Comparison of ENCODE assay signal across 22 cellular contexts in genomic region chr10:4101918-4102654, GRCh38.
DNase-seq lines count a peak whose midpoint lies in the region; ATAC-seq and TF ChIP-seq lines count a peak whose summit lies in the region.
"Had no signal": no experiment of that assay in that cellular context is flagged by ENCODE, and none has a peak within 500 bp of the region (broad histone marks: within the 10 kb centered on the region; RNA-seq: fewer than 3 reads in every experiment).

No MANE protein-coding gene starts in this region.

- H3K27ac ChIP-seq in MM.1S (ENCODE audit: low read length): peak overlapping the region; percentile 71
- no peak overlapping the region for H3K27ac ChIP-seq in testis
- H3K27ac ChIP-seq: body of pancreas, transverse colon had no signal

- TF ChIP-seq CTCF in MM.1S (IDR thresholded peaks at IDR 0.05; ENCODE audit: low read length): no peak
- no peak for TF ChIP-seq CTCF in progenitor cell of endocrine pancreas (IDR thresholded peaks at IDR 0.05; ENCODE audit: unreplicated experiment)
- no peak for TF ChIP-seq CTCF in testis (IDR thresholded peaks at IDR 0.05)

- H3K9me3 ChIP-seq in MM.1S (replicated peaks; ENCODE audit: insufficient read depth, low read length) (no peaks in the 10 kb centered on the region), testis (no peaks in the 10 kb centered on the region)
- H3K9me3 ChIP-seq: body of pancreas, transverse colon had no signal

- DNase-seq in MM.1S (peak; percentile 79), progenitor cell of endocrine pancreas (ENCODE audit: low spot score, unreplicated experiment) (no peak), SIG-M5 treated with dmso at 0.1 percent for 504 hours (lab: John Stamatoyannopoulos, UW; ENCODE audit: unreplicated experiment) (no peak), testis (no peak)
- DNase-seq in activated T-helper 2 cell treated with anti-CD3 and anti-CD28 coated beads, Interferon-gamma antibody, Interleukin-2, Interleukin-4, amounts not matched to agents 10 μg/mL and 5 μg/mL and 100 μg/mL, durations not matched to agents 14 hours and 24 hours and 36 hours (ENCODE audit: low spot score): no peak
- DNase-seq: activated CD4-positive, alpha-beta T cell treated with anti-CD3 and anti-CD28 coated beads, Interleukin-2, amount 50 U/mL, for 1 hour; activated naive CD8-positive, alpha-beta T cell treated with anti-CD3 and anti-CD28 coated beads, Interleukin-2, amount 50 U/mL, for 24 hours; body of pancreas; CD8-positive, alpha-beta T cell; DMS53; effector memory CD8-positive, alpha-beta T cell; GOT3; NCI-H2107; NCI-H524 treated with DMSO at 0.1 percent for 48 hours; SHP77 treated with DMSO at 0.1 percent for 48 hours; small intestine; stimulated activated CD4-positive, alpha-beta T cell treated with anti-CD3 and anti-CD28 coated beads, Interleukin-4, amount 100 ng/mL, for 24 hours; stimulated activated naive CD8-positive, alpha-beta T cell treated with anti-CD3 and anti-CD28 coated beads, Interleukin-15, amount 100 ng/mL, for 72 hours; transverse colon had no signal

- H3K4me2 ChIP-seq in MM.1S (ENCODE audit: low read depth, low read length): peak overlapping the region; percentile 85

- no peaks in the 10 kb centered on the region for H3K27me3 ChIP-seq in MM.1S (replicated peaks; ENCODE audit: insufficient read depth, low read length)
- no peaks in the 10 kb centered on the region for H3K27me3 ChIP-seq in testis
- H3K27me3 ChIP-seq: body of pancreas, transverse colon had no signal

- intact Hi-C loops in activated T-helper 2 cell treated with anti-CD3 and anti-CD28 coated beads, Interferon-gamma antibody, Interleukin-2, Interleukin-4, amounts not matched to agents 10 μg/mL and 5 μg/mL and 100 μg/mL, durations not matched to agents 14 hours and 24 hours and 36 hours (cut with micrococcal nuclease): no loop called here
- intact Hi-C loops in testis (cut with DNase I; ENCODE audit: low total_unique reads): no loop called here

- H3K9me3 Mint-ChIP-seq in progenitor cell of endocrine pancreas (ENCODE audit: low read depth): peaks cover 11% of the 10 kb centered on the region
- H3K9me3 Mint-ChIP-seq in activated T-helper 2 cell treated with anti-CD3 and anti-CD28 coated beads, Interferon-gamma antibody, Interleukin-2, Interleukin-4, amounts not matched to agents 10 μg/mL and 5 μg/mL and 100 μg/mL, durations not matched to agents 14 hours and 24 hours and 36 hours: no peaks in the 10 kb centered on the region
- H3K9me3 Mint-ChIP-seq: activated naive CD8-positive, alpha-beta T cell treated with anti-CD3 and anti-CD28 coated beads, Interleukin-2, amount 50 U/mL, for 24 hours; CD8-positive, alpha-beta T cell; effector memory CD8-positive, alpha-beta T cell; stimulated activated naive CD8-positive, alpha-beta T cell treated with anti-CD3 and anti-CD28 coated beads, Interleukin-15, amount 100 ng/mL, for 72 hours had no signal

- ATAC-seq in GM18868 (IDR thresholded peaks at IDR 0.05; ENCODE audit: unreplicated experiment) (peak; percentile 76), GM21529 (IDR thresholded peaks at IDR 0.05; ENCODE audit: unreplicated experiment) (peak; percentile 75)
- ATAC-seq: activated naive CD8-positive, alpha-beta T cell treated with anti-CD3 and anti-CD28 coated beads, Interleukin-2, amount 50 U/mL, for 24 hours; body of pancreas; CD8-positive, alpha-beta T cell; effector memory CD8-positive, alpha-beta T cell; stimulated activated naive CD8-positive, alpha-beta T cell treated with anti-CD3 and anti-CD28 coated beads, Interleukin-15, amount 100 ng/mL, for 72 hours had no signal

- peaks cover 8% of the 10 kb centered on the region; the same call in 1 of the 2 replicates for H3F3A ChIP-seq in MM.1S (ENCODE audit: insufficient read depth, low read length)

- H3K4me3 ChIP-seq in MM.1S (ENCODE audit: low read length): peak overlapping the region; percentile 39; the same call in 1 of the 2 replicates
- H3K4me3 ChIP-seq in testis: no peak overlapping the region
- H3K4me3 ChIP-seq: body of pancreas, transverse colon had no signal

- no peak for TF ChIP-seq POLR2A in testis (IDR thresholded peaks at IDR 0.05)

- WGBS in testis, 2 donors: 85 to 87% methylated on average over 8 of the region's 8 CpGs

- H3K4me3 Mint-ChIP-seq in progenitor cell of endocrine pancreas (ENCODE audit: low read depth): no peak overlapping the region
- no peak overlapping the region for H3K4me3 Mint-ChIP-seq in activated T-helper 2 cell treated with anti-CD3 and anti-CD28 coated beads, Interferon-gamma antibody, Interleukin-2, Interleukin-4, amounts not matched to agents 10 μg/mL and 5 μg/mL and 100 μg/mL, durations not matched to agents 14 hours and 24 hours and 36 hours (ENCODE audit: low read depth)
- H3K4me3 Mint-ChIP-seq: activated naive CD8-positive, alpha-beta T cell treated with anti-CD3 and anti-CD28 coated beads, Interleukin-2, amount 50 U/mL, for 24 hours; CD8-positive, alpha-beta T cell; effector memory CD8-positive, alpha-beta T cell; stimulated activated naive CD8-positive, alpha-beta T cell treated with anti-CD3 and anti-CD28 coated beads, Interleukin-15, amount 100 ng/mL, for 72 hours; T-helper 1 cell treated with Interleukin-12 subunit alpha and Interleukin-12 subunit beta and Interleukin-4 antibody, amounts not matched to agents 30 μg/mL and 1 μg/mL, for 36 hours had no signal

- peak overlapping the region; percentile 25; the same call in 1 of the 2 replicates for H3K9ac ChIP-seq in MM.1S (ENCODE audit: low read length)

- H2AFZ ChIP-seq in MM.1S (ENCODE audit: low read length): peak overlapping the region; percentile 23; the same call in 1 of the 2 replicates

- H3K27ac Mint-ChIP-seq in progenitor cell of endocrine pancreas: peak overlapping the region; percentile 39
- H3K27ac Mint-ChIP-seq in activated T-helper 2 cell treated with anti-CD3 and anti-CD28 coated beads, Interferon-gamma antibody, Interleukin-2, Interleukin-4, amounts not matched to agents 10 μg/mL and 5 μg/mL and 100 μg/mL, durations not matched to agents 14 hours and 24 hours and 36 hours: no peak overlapping the region
- H3K27ac Mint-ChIP-seq: activated naive CD8-positive, alpha-beta T cell treated with anti-CD3 and anti-CD28 coated beads, Interleukin-2, amount 50 U/mL, for 24 hours; CD8-positive, alpha-beta T cell; effector memory CD8-positive, alpha-beta T cell; stimulated activated naive CD8-positive, alpha-beta T cell treated with anti-CD3 and anti-CD28 coated beads, Interleukin-15, amount 100 ng/mL, for 72 hours; T-helper 1 cell treated with Interleukin-12 subunit alpha and Interleukin-12 subunit beta and Interleukin-4 antibody, amounts not matched to agents 30 μg/mL and 1 μg/mL, for 36 hours had no signal

- H3K36me3 ChIP-seq in MM.1S (replicated peaks; ENCODE audit: insufficient read depth, low read length): no peaks in the 10 kb centered on the region
- no peaks in the 10 kb centered on the region for H3K36me3 ChIP-seq in testis (ENCODE audit: low read depth, missing control alignments)
- H3K36me3 ChIP-seq: transverse colon had no signal

- H4K20me1 ChIP-seq in MM.1S (ENCODE audit: insufficient read depth, low read length): no peaks in the 10 kb centered on the region

- no peaks in the 10 kb centered on the region for H3K9me2 ChIP-seq in MM.1S (replicated peaks; ENCODE audit: insufficient read depth, low read length)

- H3K79me2 ChIP-seq in MM.1S (ENCODE audit: low read length): no peaks in the 10 kb centered on the region

- H3K4me1 ChIP-seq in MM.1S (ENCODE audit: low read length): peaks cover 31% of the 10 kb centered on the region
- no peaks in the 10 kb centered on the region for H3K4me1 ChIP-seq in testis
- H3K4me1 ChIP-seq: body of pancreas, transverse colon had no signal

- H3K36me3 Mint-ChIP-seq in progenitor cell of endocrine pancreas (ENCODE audit: insufficient read depth): no peaks in the 10 kb centered on the region
- no peaks in the 10 kb centered on the region for H3K36me3 Mint-ChIP-seq in activated T-helper 2 cell treated with anti-CD3 and anti-CD28 coated beads, Interferon-gamma antibody, Interleukin-2, Interleukin-4, amounts not matched to agents 10 μg/mL and 5 μg/mL and 100 μg/mL, durations not matched to agents 14 hours and 24 hours and 36 hours (ENCODE audit: low read depth)
- H3K36me3 Mint-ChIP-seq: CD8-positive, alpha-beta T cell had no signal

- H3K27me3 Mint-ChIP-seq in progenitor cell of endocrine pancreas: no peaks in the 10 kb centered on the region
- peaks cover 4% of the 10 kb centered on the region for H3K27me3 Mint-ChIP-seq in activated T-helper 2 cell treated with anti-CD3 and anti-CD28 coated beads, Interferon-gamma antibody, Interleukin-2, Interleukin-4, amounts not matched to agents 10 μg/mL and 5 μg/mL and 100 μg/mL, durations not matched to agents 14 hours and 24 hours and 36 hours (ENCODE audit: low read depth)
- H3K27me3 Mint-ChIP-seq: activated naive CD8-positive, alpha-beta T cell treated with anti-CD3 and anti-CD28 coated beads, Interleukin-2, amount 50 U/mL, for 24 hours; effector memory CD8-positive, alpha-beta T cell; stimulated activated naive CD8-positive, alpha-beta T cell treated with anti-CD3 and anti-CD28 coated beads, Interleukin-15, amount 100 ng/mL, for 72 hours had no signal

- peaks cover 6% of the 10 kb centered on the region for H3K4me1 Mint-ChIP-seq in progenitor cell of endocrine pancreas (ENCODE audit: low read depth)
- H3K4me1 Mint-ChIP-seq in activated T-helper 2 cell treated with anti-CD3 and anti-CD28 coated beads, Interferon-gamma antibody, Interleukin-2, Interleukin-4, amounts not matched to agents 10 μg/mL and 5 μg/mL and 100 μg/mL, durations not matched to agents 14 hours and 24 hours and 36 hours (ENCODE audit: low read depth): peaks cover 26% of the 10 kb centered on the region
